ENCODE assay signal across 32 cellular contexts in genomic region chr5:97112212-97112611, GRCh38. TPM values are rescaled to one million over a fixed set of nuclear protein-coding genes. Genes with fewer than 3 reads are reported as not detected.
"Had no signal": no experiment of that assay in that cellular context is flagged by ENCODE, and none has a peak within 500 bp of the region (broad histone marks: within the 10 kb centered on the region; RNA-seq: fewer than 3 reads in every experiment).

No MANE protein-coding gene starts in this region.

- H3K4me1 Mint-ChIP-seq: activated CD8-positive, alpha-beta memory T cell treated with anti-CD3 and anti-CD28 coated beads, Interleukin-2, amount 10 ng/mL, durations not matched to agents 7 days and 5 days had no signal

- H3K4me3 Mint-ChIP-seq: activated CD8-positive, alpha-beta memory T cell treated with anti-CD3 and anti-CD28 coated beads, Interleukin-2, amount 10 ng/mL, durations not matched to agents 7 days and 5 days; activated naive CD8-positive, alpha-beta T cell treated with anti-CD3 and anti-CD28 coated beads, Interleukin-2, amount 50 U/mL, for 24 hours; activated T-cell treated with anti-CD3 and anti-CD28 coated beads, Interleukin-2, amount 50 U/mL, for 24 hours; activated T-helper 1 cell treated with anti-CD3 and anti-CD28 coated beads, Interleukin-12 subunit alpha, Interleukin-12 subunit beta, Interleukin-2, Interleukin-4 antibody, amounts not matched to agents 30 ng/mL and 10 ng/mL and 1 ng/mL, durations not matched to agents 14 hours and 24 hours and 36 hours had no signal

- H3K36me3 ChIP-seq: ascending aorta had no signal

- ATAC-seq: activated CD8-positive, alpha-beta memory T cell treated with anti-CD3 and anti-CD28 coated beads, Interleukin-2, amount 10 ng/mL, durations not matched to agents 7 days and 5 days; activated naive CD4-positive, alpha-beta T cell treated with anti-CD3 and anti-CD28 coated beads, Interleukin-2, amount 50 U/mL, for 72 hours; activated naive CD8-positive, alpha-beta T cell treated with anti-CD3 and anti-CD28 coated beads, Interleukin-2, amount 50 U/mL, for 24 hours; body of pancreas; Panc1; Right ventricle myocardium inferior had no signal

- H3K9me3 ChIP-seq: ascending aorta, body of pancreas had no signal

- H3K27ac ChIP-seq: ascending aorta, body of pancreas, KMS-11, SK-N-MC, VCaP had no signal

- FAIRE-seq: bronchial epithelial cell, TTC549 had no signal

- DNase-seq: activated CD4-positive, alpha-beta T cell treated with anti-CD3 and anti-CD28 coated beads for 48 hours; activated CD4-positive, alpha-beta T cell treated with anti-CD3 and anti-CD28 coated beads, Interleukin-2, amount 50 U/mL, for 4 hours; activated CD8-positive, alpha-beta memory T cell treated with anti-CD3 and anti-CD28 coated beads, Interleukin-2, amount 10 ng/mL, durations not matched to agents 7 days and 5 days; activated effector memory CD4-positive, alpha-beta T cell treated with Interleukin-2 at 50 U/mL for 16 hours; activated naive CD4-positive, alpha-beta T cell treated with Interleukin-2 at 50 U/mL for 16 hours; activated naive CD8-positive, alpha-beta T cell treated with anti-CD3 and anti-CD28 coated beads, Interleukin-2, amount 50 U/mL, for 24 hours; activated T-cell treated with anti-CD3 and anti-CD28 coated beads, Interleukin-2, amount 50 U/mL, for 24 hours; amniotic stem cell; body of pancreas; NCI-H1092; NCI-H1417 treated with DMSO at 0.1 percent for 48 hours; NCI-H1694 treated with DMSO at 0.1 percent for 48 hours; NCI-H2029 treated with DMSO at 0.1 percent for 48 hours; NCI-H510A treated with DMSO at 0.1 percent for 48 hours; NCI-H69; NK-92 treated with Interleukin-12 subunit alpha and Interleukin-12 subunit beta, amount 100 ng/mL, for 24 hours; OCI-M1; RPMI8226; T-helper 2 cell; T1000 had no signal

- H3K27ac Mint-ChIP-seq: activated CD8-positive, alpha-beta memory T cell treated with anti-CD3 and anti-CD28 coated beads, Interleukin-2, amount 10 ng/mL, durations not matched to agents 7 days and 5 days; activated naive CD4-positive, alpha-beta T cell treated with anti-CD3 and anti-CD28 coated beads, Interleukin-2, amount 50 U/mL, for 72 hours; activated naive CD8-positive, alpha-beta T cell treated with anti-CD3 and anti-CD28 coated beads, Interleukin-2, amount 50 U/mL, for 24 hours; activated T-cell treated with anti-CD3 and anti-CD28 coated beads, Interleukin-2, amount 50 U/mL, for 24 hours; activated T-helper 1 cell treated with anti-CD3 and anti-CD28 coated beads, Interleukin-12 subunit alpha, Interleukin-12 subunit beta, Interleukin-2, Interleukin-4 antibody, amounts not matched to agents 30 ng/mL and 10 ng/mL and 1 ng/mL, durations not matched to agents 14 hours and 24 hours and 36 hours; T-cell had no signal

- H3K9me3 Mint-ChIP-seq: activated naive CD4-positive, alpha-beta T cell treated with anti-CD3 and anti-CD28 coated beads, Interleukin-2, amount 50 U/mL, for 72 hours; activated naive CD8-positive, alpha-beta T cell treated with anti-CD3 and anti-CD28 coated beads, Interleukin-2, amount 50 U/mL, for 24 hours; activated T-cell treated with anti-CD3 and anti-CD28 coated beads, Interleukin-2, amount 50 U/mL, for 24 hours; activated T-helper 1 cell treated with anti-CD3 and anti-CD28 coated beads, Interleukin-12 subunit alpha, Interleukin-12 subunit beta, Interleukin-2, Interleukin-4 antibody, amounts not matched to agents 30 ng/mL and 10 ng/mL and 1 ng/mL, durations not matched to agents 14 hours and 24 hours and 36 hours; T-cell had no signal

- H3K27me3 Mint-ChIP-seq: activated naive CD8-positive, alpha-beta T cell treated with anti-CD3 and anti-CD28 coated beads, Interleukin-2, amount 50 U/mL, for 24 hours; activated T-cell treated with anti-CD3 and anti-CD28 coated beads, Interleukin-2, amount 50 U/mL, for 24 hours had no signal

- H3K4me2 ChIP-seq: KMS-11 had no signal

- H3K36me3 Mint-ChIP-seq: activated CD8-positive, alpha-beta memory T cell treated with anti-CD3 and anti-CD28 coated beads, Interleukin-2, amount 10 ng/mL, durations not matched to agents 7 days and 5 days; activated naive CD4-positive, alpha-beta T cell treated with anti-CD3 and anti-CD28 coated beads, Interleukin-2, amount 50 U/mL, for 72 hours; T-cell had no signal

- H3K4me3 ChIP-seq: ascending aorta, body of pancreas, SK-N-MC had no signal

- H3K9ac ChIP-seq: KMS-11 had no signal

- H3K4me1 ChIP-seq: ascending aorta, body of pancreas had no signal

- H3K27me3 ChIP-seq: ascending aorta, body of pancreas had no signal

RNA-seq across cellular contexts. Expression of gene LIX1, which starts 30.2 kb away (rescaled TPM):
- total RNA-seq: activated CD8-positive, alpha-beta memory T cell treated with anti-CD3 and anti-CD28 coated beads, Interleukin-2, amount 10 ng/mL, durations not matched to agents 7 days and 5 days; activated naive CD4-positive, alpha-beta T cell treated with anti-CD3 and anti-CD28 coated beads, Interleukin-2, amount 50 U/mL, for 72 hours; activated T-helper 1 cell treated with anti-CD3 and anti-CD28 coated beads, Interleukin-12 subunit alpha, Interleukin-12 subunit beta, Interleukin-2, Interleukin-4 antibody, amounts not matched to agents 30 ng/mL and 10 ng/mL and 1 ng/mL, durations not matched to agents 14 hours and 24 hours and 36 hours; ascending aorta; bronchial epithelial cell; MCF 10A; Right ventricle myocardium inferior; T-cell had no signal
